20 cellular contexts compared by ENCODE assay signal in the genomic region with DNA sequence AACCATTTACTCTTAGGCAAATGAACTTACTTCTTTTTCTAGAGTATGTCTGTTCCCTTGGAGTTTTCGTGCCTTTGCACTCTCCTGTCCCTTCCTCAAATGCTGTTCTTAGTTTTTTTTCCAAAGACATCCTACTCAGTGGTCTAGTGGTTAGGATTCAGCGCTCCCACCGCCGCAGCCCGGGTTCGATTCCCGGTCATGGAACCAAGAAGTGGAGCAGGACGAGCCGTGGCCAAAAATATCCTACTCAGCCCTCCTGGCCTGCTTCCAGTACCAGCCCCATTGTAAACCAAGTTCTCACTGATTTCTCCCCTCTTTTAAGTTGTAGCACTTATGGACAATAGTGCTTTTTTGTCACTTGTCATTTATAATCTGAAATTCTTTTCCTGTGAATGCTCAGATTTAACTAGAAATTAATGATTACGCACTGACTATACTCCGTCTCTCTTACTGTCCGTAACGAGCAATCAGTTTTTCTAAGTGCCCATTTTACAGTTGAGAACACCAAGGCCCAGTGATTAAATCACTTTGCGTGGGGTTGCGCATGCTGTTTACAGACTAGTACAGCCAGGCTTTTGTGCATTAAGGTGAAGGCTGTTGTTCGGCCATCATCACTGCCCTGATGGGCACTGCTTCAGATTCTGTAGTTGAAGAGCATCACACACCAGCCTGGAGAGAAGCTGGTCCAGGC. TPM values are rescaled to one million over a fixed set of nuclear protein-coding genes. Genes with fewer than 3 reads are reported as not detected.
"Had no signal": no experiment of that assay in that cellular context is flagged by ENCODE, and none has a peak within 500 bp of the region (broad histone marks: within the 10 kb centered on the region; RNA-seq: fewer than 3 reads in every experiment).

No MANE protein-coding gene starts in this region.

- H3K27ac Mint-ChIP-seq: naive thymus-derived CD4-positive, alpha-beta T cell; progenitor cell of endocrine pancreas; stimulated activated naive B cell treated with anti-CD40 and anti-IgM and Interleukin-4, amounts not matched to agents 10 μg/mL and 1 μg/mL and 100 μg/mL, for 72 hours had no signal

- H3K4me1 ChIP-seq: pancreas, spleen, thyroid gland, upper lobe of left lung had no signal

- H3K36me3 Mint-ChIP-seq: naive thymus-derived CD4-positive, alpha-beta T cell; stimulated activated naive B cell treated with anti-CD40 and anti-IgM and Interleukin-4, amounts not matched to agents 10 μg/mL and 1 μg/mL and 100 μg/mL, for 72 hours had no signal

- FAIRE-seq: pancreas had no signal

- H3K4me3 ChIP-seq: coronary artery, heart left ventricle, lung, pancreas, spleen, thyroid gland, upper lobe of left lung had no signal

- H3K27ac ChIP-seq: coronary artery, heart left ventricle, pancreas, spleen, thyroid gland, upper lobe of left lung had no signal

- H3K9me3 ChIP-seq: pancreas, thyroid gland, upper lobe of left lung had no signal

- H3K27me3 ChIP-seq: pancreas, thyroid gland, upper lobe of left lung had no signal

- ATAC-seq: heart left ventricle; left ventricle myocardium superior; naive thymus-derived CD4-positive, alpha-beta T cell; pancreas; sciatic nerve; stimulated activated naive B cell treated with anti-CD40 and anti-IgM and Interleukin-4, amounts not matched to agents 10 μg/mL and 1 μg/mL and 100 μg/mL, for 72 hours had no signal

- DNase-seq: central memory CD4-positive, alpha-beta T cell; effector CD4-positive, alpha-beta T cell; foreskin melanocyte; heart left ventricle; hippocampal formation; left ventricle myocardium superior; mesenchymal stem cell; naive thymus-derived CD4-positive, alpha-beta T cell; pancreas; stimulated activated CD4-positive, alpha-beta T cell treated with anti-CD3 and anti-CD28 coated beads, Interleukin-15, amount 100 ng/mL, for 24 hours; stimulated activated CD4-positive, alpha-beta T cell treated with anti-CD3 and anti-CD28 coated beads, Interleukin-2, amount 100 ng/mL, for 24 hours; stimulated activated CD4-positive, alpha-beta T cell treated with anti-CD3 and anti-CD28 coated beads, Interleukin-4, amount 100 ng/mL, for 4 hours; stimulated activated naive B cell treated with anti-CD40 and anti-IgM and Interleukin-4, amounts not matched to agents 10 μg/mL and 1 μg/mL and 100 μg/mL, for 72 hours; thyroid gland; upper lobe of left lung had no signal

- H3K36me3 ChIP-seq: heart left ventricle, pancreas, spleen, thyroid gland, upper lobe of left lung had no signal

- H3K4me3 Mint-ChIP-seq: naive thymus-derived CD4-positive, alpha-beta T cell; stimulated activated naive B cell treated with anti-CD40 and anti-IgM and Interleukin-4, amounts not matched to agents 10 μg/mL and 1 μg/mL and 100 μg/mL, for 72 hours had no signal

- H3K27me3 Mint-ChIP-seq: progenitor cell of endocrine pancreas had no signal

RNA-seq across cellular contexts. Expression of a gene that starts 17.9 kb away (rescaled TPM):
- polyA plus RNA-seq: naive thymus-derived CD4-positive, alpha-beta T cell had no signal
